In the genomic region with DNA sequence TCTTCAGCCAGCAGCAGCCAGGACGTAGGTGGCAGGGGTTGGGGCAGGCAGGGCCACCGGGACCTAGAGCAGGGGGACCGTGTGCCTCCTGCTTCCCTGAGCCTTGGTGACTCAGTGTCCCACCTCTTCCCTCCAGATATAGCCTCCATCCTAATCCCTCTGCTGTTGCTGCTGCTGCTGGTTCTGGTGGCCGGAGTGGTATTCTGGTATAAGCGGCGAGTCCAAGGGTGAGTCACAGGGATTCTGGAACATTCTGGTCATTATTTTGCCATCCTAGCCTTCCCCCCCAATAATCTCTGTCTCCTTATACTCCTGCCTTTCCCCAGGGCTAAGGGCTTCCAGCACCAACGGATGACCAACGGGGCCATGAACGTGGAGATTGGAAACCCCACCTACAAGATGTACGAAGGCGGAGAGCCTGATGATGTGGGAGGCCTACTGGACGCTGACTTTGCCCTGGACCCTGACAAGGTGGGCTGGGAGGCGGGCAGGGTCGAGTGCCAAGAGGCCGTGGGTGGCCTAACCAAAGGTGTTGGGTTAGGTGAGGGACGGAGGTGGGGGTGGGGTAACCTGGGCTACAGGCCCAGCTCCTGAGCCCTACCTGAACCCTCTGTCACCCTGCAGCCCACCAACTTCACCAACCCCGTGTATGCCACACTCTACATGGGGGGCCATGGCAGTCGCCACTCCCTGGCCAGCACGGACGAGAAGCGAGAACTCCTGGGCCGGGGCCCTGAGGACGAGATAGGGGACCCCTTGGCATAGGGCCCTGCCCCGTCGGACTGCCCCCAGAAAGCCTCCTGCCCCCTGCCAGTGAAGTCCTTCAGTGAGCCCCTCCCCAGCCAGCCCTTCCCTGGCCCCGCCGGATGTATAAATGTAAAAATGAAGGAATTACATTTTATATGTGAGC, we compare ENCODE assay signal across 27 cellular contexts. TPM values are rescaled to one million over a fixed set of nuclear protein-coding genes. Genes with fewer than 3 reads are reported as not detected.
DNase-seq lines count a peak whose midpoint lies in the region; ATAC-seq, FAIRE-seq and TF ChIP-seq lines count a peak whose summit lies in the region.
"Had no signal": no experiment of that assay in that cellular context is flagged by ENCODE, and none has a peak within 500 bp of the region (broad histone marks: within the 10 kb centered on the region; RNA-seq: fewer than 3 reads in every experiment).

No MANE protein-coding gene starts in this region.

- no peaks in the 10 kb centered on the region for H3K27me3 ChIP-seq in BJ (ENCODE audit: control insufficient read depth, insufficient read depth, low read length)
- peaks cover 22% of the 10 kb centered on the region; the same call in 1 of the 2 replicates for H3K27me3 ChIP-seq in IMR-90 (ENCODE audit: control insufficient read depth, insufficient read depth, low read length)
- H3K27me3 ChIP-seq in K562 (ENCODE audit: control insufficient read depth in 2 of 2, insufficient read depth in 2 of 2, low read length in 2 of 2), result peaks cover 18 to 68% of the 10 kb centered on the region in 2 experiments; a peak in 4 of 5 replicates
- peaks cover 17 to 34% (median 25%) of the 10 kb centered on the region in 3 experiments for H3K27me3 ChIP-seq in neuronal stem cell (ENCODE audit: control insufficient read depth in 3 of 3, insufficient read depth in 3 of 3, low read depth in 1 of 3, low read length in 3 of 3)

- TF ChIP-seq EP300 in K562 (IDR thresholded peaks at IDR 0.05; ENCODE audit: low read length), result no peak

- WGBS in IMR-90 (ENCODE audit: extremely low coverage in 2 of 2, insufficient read length in 1 of 2), 2 experiments, result 100% methylated on average over 1 of the region's 27 CpGs; no CpG with 5 or more reads in 1 of the 2 experiments
- 18% methylated on average over 23 of the region's 27 CpGs for WGBS in K562 (ENCODE audit: insufficient coverage, low coverage, missing lambda C conversion rate)
- no CpG with 5 or more reads among the region's 27 CpGs for WGBS in neuronal stem cell (ENCODE audit: extremely low coverage in 2 of 2, insufficient read length in 2 of 2, insufficient replicate concordance in 1 of 2), 2 donors

- H2BK15ac ChIP-seq in IMR-90 (ENCODE audit: low read depth, low read length) (no peak overlapping the region), neuronal stem cell (ENCODE audit: low read length) (no peak overlapping the region)

- BruUV-seq in IMR-90 (replicated peaks; lab: Mats Ljungman, UMichigan), result no TSS peak
- BruUV-seq in K562 (replicated peaks; lab: Mats Ljungman, UMichigan), result no TSS peak

- no peak overlapping the region for H4K91ac ChIP-seq in IMR-90 (ENCODE audit: insufficient read depth, low read depth, low read length)
- H4K91ac ChIP-seq in neuronal stem cell (ENCODE audit: low read depth, low read length, poor library complexity), result no peak overlapping the region

- DNase-seq in BJ (ENCODE audit: low read depth) (no peak), IMR-90 (no peak), K562 (ENCODE audit: extremely low read depth in 1 of 4, low spot score in 3 of 4) (no peak), neuronal stem cell (ENCODE audit: low spot score) (no peak), NCI-H2107 (lab: John Stamatoyannopoulos, UW) (no peak), DMS153 (lab: John Stamatoyannopoulos, UW) (no peak)
- DNase-seq: ACHN; activated effector memory CD4-positive, alpha-beta T cell treated with Interleukin-2 at 50 U/mL for 16 hours; activated naive CD8-positive, alpha-beta T cell treated with anti-CD3 and anti-CD28 coated beads for 36 hours; activated T-cell treated with anti-CD3 and anti-CD28 coated beads for 4 hours; colonic mucosa; DMS79 treated with DMSO at 0.1 percent for 48 hours; effector memory CD8-positive, alpha-beta T cell; erythroblast; foreskin keratinocyte; GF-D8; mammary epithelial cell; NCI-H146; NCI-H446; NCI-H774; posterior cingulate gyrus had no signal

- H2AFZ ChIP-seq in IMR-90 (replicated peaks; ENCODE audit: low read length, poor library complexity) (no peak overlapping the region), K562 (ENCODE audit: low read depth, low read length) (no peak overlapping the region), neuronal stem cell (ENCODE audit: low read length) (no peak overlapping the region)
- H2AFZ ChIP-seq: neural progenitor cell had no signal

- H3K79me2 ChIP-seq in K562 (ENCODE audit: control insufficient read depth, insufficient read depth, low read length), result no peaks in the 10 kb centered on the region

- TF ChIP-seq POLR2A in IMR-90 (IDR thresholded peaks at IDR 0.05; ENCODE audit: low read depth, low read length), result no peak
- TF ChIP-seq POLR2A in K562 (conservative IDR thresholded peaks at IDR 0.05), result no peak

- no peak overlapping the region for H4K5ac ChIP-seq in IMR-90 (ENCODE audit: low read depth, low read length)

- peaks cover 51% of the 10 kb centered on the region for H4K20me1 ChIP-seq in IMR-90 (ENCODE audit: insufficient read depth, low read length)
- peaks cover 17% of the 10 kb centered on the region; the same call in 1 of the 2 replicates for H4K20me1 ChIP-seq in K562 (replicated peaks; ENCODE audit: control insufficient read depth, insufficient read depth, low read length)

- H3K23ac ChIP-seq in IMR-90 (ENCODE audit: low read depth, low read length) (no peak overlapping the region), neuronal stem cell (ENCODE audit: low read depth, low read length, poor library complexity) (no peak overlapping the region)

- in situ Hi-C loops in IMR-90 (cut with MboI; ENCODE audit: low sequenced_read_pairs), result no loop called here
- in situ Hi-C loops in K562 (cut with MboI), result no loop called here

- no peak overlapping the region for H3K4me3 ChIP-seq in BJ (ENCODE audit: low read depth, low read length)
- no peak overlapping the region for H3K4me3 ChIP-seq in IMR-90 (ENCODE audit: insufficient read depth, low read depth, low read length)
- no peak overlapping the region for H3K4me3 ChIP-seq in K562
- H3K4me3 ChIP-seq in neuronal stem cell (ENCODE audit: low read length in 2 of 2), result no peak overlapping the region
- H3K4me3 ChIP-seq: colonic mucosa, heart left ventricle, neural progenitor cell, tibial nerve had no signal

- H3K9ac ChIP-seq in IMR-90 (ENCODE audit: low read depth, low read length), result no peak overlapping the region
- H3K9ac ChIP-seq in K562 (ENCODE audit: insufficient read depth in 1 of 2, low read depth in 2 of 2, low read length in 2 of 2), result peak overlapping the region in 1 of 2 experiments; percentile 67; a peak in 1 of 4 replicates
- H3K9ac ChIP-seq in neuronal stem cell (ENCODE audit: low read depth, low read length, poor library complexity), result peak overlapping the region; percentile 2
- H3K9ac ChIP-seq: neural progenitor cell had no signal

- H3K14ac ChIP-seq in IMR-90 (replicated peaks; ENCODE audit: low read depth, low read length) (no peak overlapping the region), neuronal stem cell (ENCODE audit: low read length) (no peak overlapping the region)

- dilution Hi-C loops in IMR-90 (cut with HindIII; ENCODE audit: low sequenced_read_pairs, unreplicated experiment), result no loop called here

- intact Hi-C loops in IMR-90 (cut with micrococcal nuclease) (no loop called here), K562 (cut with micrococcal nuclease) (loop anchor here (2.0 kb wide), 1 partner anchor 241 kb away; no protein-coding TSS in a partner anchor)

- H3K36me3 ChIP-seq in BJ (ENCODE audit: control insufficient read depth, insufficient read depth, low read length) (peaks cover 47% of the 10 kb centered on the region), IMR-90 (ENCODE audit: control insufficient read depth, insufficient read depth, low read length) (peaks cover 66% of the 10 kb centered on the region), K562 (ENCODE audit: control insufficient read depth, insufficient read depth, low read length) (no peaks in the 10 kb centered on the region), neuronal stem cell (replicated peaks in 1 of 2; ENCODE audit: control insufficient read depth in 2 of 2, insufficient read depth in 2 of 2, low read length in 2 of 2) (peaks cover 37 to 64% of the 10 kb centered on the region in 2 donors)
- H3K36me3 ChIP-seq: colonic mucosa, neural progenitor cell had no signal

- POLR2A ChIA-PET in BJ (lab: Charles Lee), result no interaction called here
- POLR2A ChIA-PET in IMR-90 (lab: Charles Lee; ENCODE audit: unreplicated experiment), result no interaction called here
- POLR2A ChIA-PET in K562 (lab: Yijun Ruan, JAX), result interaction anchor here (1.2 kb wide), 2 partner anchors 18 to 302 kb away, joined by 3 to 4 read pairs; a partner anchor contains a TSS

- no peak overlapping the region for H3K4me2 ChIP-seq in IMR-90 (ENCODE audit: low read depth, low read length)
- H3K4me2 ChIP-seq in K562 (ENCODE audit: insufficient read depth, low read length), result no peak overlapping the region
- no peak overlapping the region for H3K4me2 ChIP-seq in neuronal stem cell (ENCODE audit: insufficient read depth, low read length, poor library complexity, severe bottlenecking)
- H3K4me2 ChIP-seq: neural progenitor cell had no signal

- H2BK20ac ChIP-seq in IMR-90 (ENCODE audit: low read depth, low read length), result no peak overlapping the region

- TF ChIP-seq CTCF in BJ (IDR thresholded peaks at IDR 0.05; ENCODE audit: insufficient read depth, low read depth, low read length) (0 out of 2 replicates have a peak, but pooled peaks have one; percentile 10), IMR-90 (conservative IDR thresholded peaks at IDR 0.05; ENCODE audit: low read depth, low read length) (no peak), K562 (IDR thresholded peaks at IDR 0.05 in 2 of 3, conservative IDR thresholded peaks at IDR 0.05 in 1 of 3; ENCODE audit: insufficient read depth in 2 of 3, low read depth in 1 of 3, low read length in 3 of 3) (peak in 2 of 3 experiments; percentile 37 to 47; a peak in 2 of 6 replicates)

- no peak overlapping the region for H3K56ac ChIP-seq in IMR-90 (ENCODE audit: extremely low read depth, insufficient read depth, low read length)

- CTCF ChIA-PET in BJ (lab: Yijun Ruan, JAX) (interaction anchor here (1.1 to 14.9 kb wide), 10 partner anchors 10 to 114 kb away, joined by 3 to 334 read pairs (median 17); a partner anchor contains a TSS), IMR-90 (lab: Yijun Ruan, JAX) (interaction anchor here (1.7 kb wide), 1 partner anchor 31 kb away, joined by 9 read pairs; no protein-coding TSS in a partner anchor), K562 (lab: Yijun Ruan, JAX; ENCODE audit: low intra/inter-chr PET ratio) (interaction anchor here (0.5 to 7.2 kb wide), 6 partner anchors 17 to 251 kb away, joined by 3 to 186 read pairs (median 13); a partner anchor contains a TSS)

- H2BK120ac ChIP-seq in IMR-90 (ENCODE audit: low read depth, low read length) (no peak overlapping the region), neuronal stem cell (ENCODE audit: low read depth, low read length) (no peak overlapping the region)

- TF ChIP-seq RAD21 in IMR-90 (IDR thresholded peaks at IDR 0.05; ENCODE audit: low read length) (no peak), K562 (CRISPR knock-in tag; conservative IDR thresholded peaks at IDR 0.05 in 1 of 2, IDR thresholded peaks at IDR 0.05 in 1 of 2) (no peak)

- H3K79me1 ChIP-seq in IMR-90 (ENCODE audit: low read depth in 1 of 2, low read length in 2 of 2) (no peaks in the 10 kb centered on the region), neuronal stem cell (ENCODE audit: low read depth, low read length) (no peaks in the 10 kb centered on the region)

- no peak overlapping the region for H2BK12ac ChIP-seq in neuronal stem cell (ENCODE audit: low read length)

- no peak overlapping the region for H3K18ac ChIP-seq in IMR-90 (ENCODE audit: low read depth, low read length)
- H3K18ac ChIP-seq in neuronal stem cell (ENCODE audit: low read length), result no peak overlapping the region

- H2BK5ac ChIP-seq in IMR-90 (ENCODE audit: low read depth, low read length, poor library complexity, severe bottlenecking) (no peak overlapping the region), neuronal stem cell (ENCODE audit: low read length) (no peak overlapping the region)

- peak overlapping the region; percentile 66 for H2AK9ac ChIP-seq in IMR-90 (replicated peaks; ENCODE audit: low read depth, low read length, poor library complexity)

- H3K27ac ChIP-seq in IMR-90 (ENCODE audit: insufficient read depth, low read length), result no peak overlapping the region
- no peak overlapping the region for H3K27ac ChIP-seq in K562 (ENCODE audit: extremely low read depth, low read depth, low read length)
- H3K27ac ChIP-seq in neuronal stem cell (replicated peaks; ENCODE audit: low read length), result no peak overlapping the region
- H3K27ac ChIP-seq: C4-2B, colonic mucosa, foreskin keratinocyte, neural progenitor cell, tibial nerve had no signal

- H2AK5ac ChIP-seq in IMR-90 (ENCODE audit: low read depth, low read length) (no peak overlapping the region), neuronal stem cell (ENCODE audit: low read depth, low read length) (no peak overlapping the region)

- no peak overlapping the region for H3K4ac ChIP-seq in IMR-90 (ENCODE audit: low read depth, low read length)
- H3K4ac ChIP-seq in neuronal stem cell (ENCODE audit: low read length), result no peak overlapping the region

- H4K8ac ChIP-seq in IMR-90 (ENCODE audit: low read depth in 2 of 2, low read length in 2 of 2) (no peak overlapping the region), neuronal stem cell (ENCODE audit: low read depth, low read length) (no peak overlapping the region)

- H3K4me1 ChIP-seq in IMR-90 (ENCODE audit: control insufficient read depth, insufficient read depth, low read length) (peaks cover 2% of the 10 kb centered on the region; the same call in 1 of the 2 replicates), K562 (replicated peaks in 1 of 2; ENCODE audit: control insufficient read depth in 2 of 2, insufficient read depth in 2 of 2, low read length in 2 of 2) (peaks cover 11 to 52% of the 10 kb centered on the region in 2 experiments; a peak in 4 of 5 replicates), neuronal stem cell (ENCODE audit: control insufficient read depth in 2 of 2, insufficient read depth in 1 of 2, low read depth in 1 of 2, low read length in 2 of 2) (peaks cover 9 to 20% of the 10 kb centered on the region in 2 donors)

- H3K9me1 ChIP-seq in IMR-90 (ENCODE audit: insufficient read depth, low read length), result no peaks in the 10 kb centered on the region
- peaks cover 2% of the 10 kb centered on the region for H3K9me1 ChIP-seq in K562 (ENCODE audit: control insufficient read depth, insufficient read depth, low read length)

- H3K9me3 ChIP-seq in IMR-90 (ENCODE audit: control insufficient read depth, insufficient read depth, low read length), result no peaks in the 10 kb centered on the region
- H3K9me3 ChIP-seq in K562 (replicated peaks; ENCODE audit: control insufficient read depth, insufficient read depth, low read depth, low read length), result no peaks in the 10 kb centered on the region
- H3K9me3 ChIP-seq in neuronal stem cell (replicated peaks in 1 of 2; ENCODE audit: control insufficient read depth in 2 of 2, insufficient read depth in 1 of 2, low read depth in 1 of 2, low read length in 2 of 2), result no peaks in the 10 kb centered on the region
- H3K9me3 ChIP-seq: colonic mucosa, heart left ventricle, tibial nerve had no signal

- no peak for ATAC-seq in IMR-90 (ENCODE audit: low read depth)
- no peak for ATAC-seq in K562
- ATAC-seq in GM18870 (IDR thresholded peaks at IDR 0.05; ENCODE audit: unreplicated experiment), result no peak
- ATAC-seq: effector memory CD8-positive, alpha-beta T cell; foreskin keratinocyte; HCT116 had no signal

- FAIRE-seq in K562 (lab: Jason Lieb, UNC), result no peak

RNA-seq across cellular contexts. Expression of a gene that starts 4.5 kb away (rescaled TPM):
- 1.4 and 2.8 TPM in 2 replicates for polyA plus RNA-seq in BJ (2011; rRNA removed)
- polyA minus RNA-seq in BJ (2011; rRNA and poly(A)+ RNA removed), result 1.8 and 2.2 TPM in 2 replicates
- 0.36 and 0.56 TPM in 2 replicates for total RNA-seq in IMR-90 (2012; rRNA removed)
- polyA plus RNA-seq in IMR-90 (2012; rRNA removed), result 3.3 and 3.8 TPM in 2 replicates
- polyA plus RNA-seq in IMR-90 (2012; cell fraction: cytosol; rRNA removed), result 4.8 and 7.5 TPM in 2 replicates
- 3.3 and 5.8 TPM in 2 replicates for polyA plus RNA-seq in IMR-90 (2012; cell fraction: nucleus; rRNA removed; ENCODE audit: low replicate concordance)
- 1.7 and 4.4 TPM in 2 replicates for total RNA-seq in K562 (2011; cell fraction: chromatin; rRNA removed; ENCODE audit: low replicate concordance)
- 4.7 and 5.7 TPM in 2 replicates for total RNA-seq in K562 (2011; cell fraction: nucleolus; rRNA removed)
- total RNA-seq in K562 (2011; cell fraction: nucleoplasm; rRNA removed), result 5.1 and 6.6 TPM in 2 replicates
- total RNA-seq in K562 (2014; rRNA removed), result 1.0 and 1.4 TPM in 2 replicates
- 0.22 TPM in 1 of 2 replicates, not detected in the other for total RNA-seq in K562 (2014; rRNA removed; fragmentation: Illumina TruSeq; extraction: Trizol)
- total RNA-seq in K562 (2015; rRNA removed; fragmentation: Illumina TruSeq; extraction: Trizol), result 0.19 TPM in 1 of 2 replicates, not detected in the other
- total RNA-seq in K562 (2021), result 2.2 and 2.7 TPM in 2 replicates
- polyA plus RNA-seq in K562 (2011; rRNA removed), result 0.49 and 1.7 TPM in 2 replicates
- 0.59 and 0.91 TPM in 2 replicates for polyA plus RNA-seq in K562 (2011; cell fraction: cytosol; rRNA removed)
- 2.4 and 3.4 TPM in 2 replicates for polyA plus RNA-seq in K562 (2011; cell fraction: nucleus; rRNA removed)
- 2.7 and 7.2 TPM in 2 replicates for polyA plus RNA-seq in K562 (2012)
- 1.1 and 1.9 TPM in 2 replicates for polyA plus RNA-seq in K562 (2014; fragmentation: Illumina TruSeq; extraction: Trizol)
- not detected for polyA plus RNA-seq in K562 (2014; fragmentation: Nextera tagmentation; extraction: Ambion mirVana)
- polyA plus RNA-seq in K562 (2014; rRNA removed), result 1.1 and 1.3 TPM in 2 replicates
- polyA minus RNA-seq in K562 (2011; rRNA and poly(A)+ RNA removed), result 0.30 TPM in 1 of 2 replicates, not detected in the other
- 3.2 and 4.1 TPM in 2 replicates for polyA minus RNA-seq in K562 (2011; cell fraction: cytosol; rRNA and poly(A)+ RNA removed)
- 0.67 and 1.00 TPM in 2 replicates for polyA minus RNA-seq in K562 (2011; cell fraction: nucleus; rRNA and poly(A)+ RNA removed)
- polyA plus RNA-seq in neuronal stem cell (2013, experiment 1 of 2), result 0.26 TPM
- polyA plus RNA-seq in neuronal stem cell (2013, experiment 2 of 2), result 0.29 TPM

RNA-seq across cellular contexts. Expression of a gene that starts 17.5 kb away (rescaled TPM):
- polyA plus RNA-seq in BJ (2011; rRNA removed) (299 and 550 TPM in 2 replicates), IMR-90 (2012; rRNA removed) (302 and 364 TPM in 2 replicates), K562 (2011; rRNA removed) (84.6 and 226 TPM in 2 replicates), K562 (2014; fragmentation: Illumina TruSeq; extraction: Trizol) (319 and 377 TPM in 2 replicates), K562 (2014; fragmentation: Nextera tagmentation; extraction: Ambion mirVana) (10 to 100 TPM; 46.1 to 81.5 TPM), K562 (2014; rRNA removed) (154 and 158 TPM in 2 replicates)
- 213 and 403 TPM in 2 replicates for polyA minus RNA-seq in BJ (2011; rRNA and poly(A)+ RNA removed)
- total RNA-seq in IMR-90 (2012; rRNA removed) (225 and 266 TPM in 2 replicates), K562 (2014; rRNA removed) (194 and 217 TPM in 2 replicates), K562 (2014; rRNA removed; fragmentation: Illumina TruSeq; extraction: Trizol) (76.9 and 92.0 TPM in 2 replicates), K562 (2015; rRNA removed; fragmentation: Illumina TruSeq; extraction: Trizol) (115 and 119 TPM in 2 replicates), K562 (2021) (227 and 243 TPM in 2 replicates)
- polyA plus RNA-seq in IMR-90 (2012; cell fraction: cytosol; rRNA removed), result 201 and 323 TPM in 2 replicates
- 303 and 511 TPM in 2 replicates for polyA plus RNA-seq in IMR-90 (2012; cell fraction: nucleus; rRNA removed; ENCODE audit: low replicate concordance)
- 95.6 and 251 TPM in 2 replicates for total RNA-seq in K562 (2011; cell fraction: chromatin; rRNA removed; ENCODE audit: low replicate concordance)
- total RNA-seq in K562 (2011; cell fraction: nucleolus; rRNA removed), result 199 and 247 TPM in 2 replicates
- total RNA-seq in K562 (2011; cell fraction: nucleoplasm; rRNA removed), result 115 and 136 TPM in 2 replicates
- 268 and 390 TPM in 2 replicates for polyA plus RNA-seq in K562 (2011; cell fraction: cytosol; rRNA removed)
- 341 and 344 TPM in 2 replicates for polyA plus RNA-seq in K562 (2011; cell fraction: nucleus; rRNA removed)
- polyA plus RNA-seq in K562 (2012), result 190 and 549 TPM in 2 replicates
- 95.0 and 99.1 TPM in 2 replicates for polyA minus RNA-seq in K562 (2011; rRNA and poly(A)+ RNA removed)
- polyA minus RNA-seq in K562 (2011; cell fraction: cytosol; rRNA and poly(A)+ RNA removed), result 155 and 228 TPM in 2 replicates
- 97.1 and 133 TPM in 2 replicates for polyA minus RNA-seq in K562 (2011; cell fraction: nucleus; rRNA and poly(A)+ RNA removed)
- polyA plus RNA-seq in neuronal stem cell (2013, experiment 1 of 2), result 117 TPM
- polyA plus RNA-seq in neuronal stem cell (2013, experiment 2 of 2), result 112 TPM

RNA-seq across cellular contexts. Expression of a gene that starts 38.9 kb away (rescaled TPM):
- polyA plus RNA-seq in BJ (2011; rRNA removed), result 0.12 and 0.48 TPM in 2 replicates
- polyA minus RNA-seq in BJ (2011; rRNA and poly(A)+ RNA removed), result 0.62 and 0.67 TPM in 2 replicates
- total RNA-seq in IMR-90 (2012; rRNA removed), result under 0.01 and 0.18 TPM in 2 replicates
- polyA plus RNA-seq in IMR-90 (2012; rRNA removed), result 0.67 and 0.80 TPM in 2 replicates
- 0.13 and 0.66 TPM in 2 replicates for polyA plus RNA-seq in IMR-90 (2012; cell fraction: cytosol; rRNA removed)
- polyA plus RNA-seq in IMR-90 (2012; cell fraction: nucleus; rRNA removed; ENCODE audit: low replicate concordance), result 2.9 and 4.4 TPM in 2 replicates
- 7.4 and 7.7 TPM in 2 replicates for total RNA-seq in K562 (2011; cell fraction: chromatin; rRNA removed; ENCODE audit: low replicate concordance)
- 3.8 and 5.3 TPM in 2 replicates for total RNA-seq in K562 (2011; cell fraction: nucleolus; rRNA removed)
- 4.4 and 6.1 TPM in 2 replicates for total RNA-seq in K562 (2011; cell fraction: nucleoplasm; rRNA removed)
- total RNA-seq in K562 (2014; rRNA removed), result 2.3 and 2.7 TPM in 2 replicates
- 2.4 and 2.7 TPM in 2 replicates for total RNA-seq in K562 (2014; rRNA removed; fragmentation: Illumina TruSeq; extraction: Trizol)
- 3.3 and 3.5 TPM in 2 replicates for total RNA-seq in K562 (2015; rRNA removed; fragmentation: Illumina TruSeq; extraction: Trizol)
- 3.5 and 4.6 TPM in 2 replicates for total RNA-seq in K562 (2021)
- 4.0 and 5.6 TPM in 2 replicates for polyA plus RNA-seq in K562 (2011; rRNA removed)
- polyA plus RNA-seq in K562 (2011; cell fraction: cytosol; rRNA removed), result 1.9 and 3.3 TPM in 2 replicates
- 6.3 and 11.3 TPM in 2 replicates for polyA plus RNA-seq in K562 (2011; cell fraction: nucleus; rRNA removed)
- polyA plus RNA-seq in K562 (2012), result 7.5 and 8.5 TPM in 2 replicates
- 6.2 and 7.3 TPM in 2 replicates for polyA plus RNA-seq in K562 (2014; fragmentation: Illumina TruSeq; extraction: Trizol)
- polyA plus RNA-seq in K562 (2014; fragmentation: Nextera tagmentation; extraction: Ambion mirVana), result under 1 TPM; 0.45 to 0.46 TPM
- 4.8 and 6.4 TPM in 2 replicates for polyA plus RNA-seq in K562 (2014; rRNA removed)
- 3.2 TPM in 2 replicates for polyA minus RNA-seq in K562 (2011; rRNA and poly(A)+ RNA removed)
- polyA minus RNA-seq in K562 (2011; cell fraction: cytosol; rRNA and poly(A)+ RNA removed), result 1.0 and 1.5 TPM in 2 replicates
- 1.3 and 3.9 TPM in 2 replicates for polyA minus RNA-seq in K562 (2011; cell fraction: nucleus; rRNA and poly(A)+ RNA removed)
- polyA plus RNA-seq in neuronal stem cell (2013, experiment 1 of 2), result 0.79 TPM
- 0.93 TPM for polyA plus RNA-seq in neuronal stem cell (2013, experiment 2 of 2)
